Comparison of ENCODE assay signal across 18 cellular contexts in genomic region chr12:68733661-68734071, GRCh38. TPM values are rescaled to one million over a fixed set of nuclear protein-coding genes. Genes with fewer than 3 reads are reported as not detected.
DNase-seq lines count a peak whose midpoint lies in the region; ATAC-seq lines count a peak whose summit lies in the region.
"Had no signal": no experiment of that assay in that cellular context is flagged by ENCODE, and none has a peak within 500 bp of the region (broad histone marks: within the 10 kb centered on the region; RNA-seq: fewer than 3 reads in every experiment).

No MANE protein-coding gene starts in this region.

- no peaks in the 10 kb centered on the region for H3K9me3 ChIP-seq in MG63

- H3K4me1 Mint-ChIP-seq in activated CD4-positive, alpha-beta T cell treated with anti-CD3 and anti-CD28 coated beads for 36 hours = no peaks in the 10 kb centered on the region
- H3K4me1 Mint-ChIP-seq: stimulated activated naive CD8-positive, alpha-beta T cell treated with anti-CD3 and anti-CD28 coated beads, Interleukin-15, amount 100 ng/mL, for 72 hours had no signal

- no peaks in the 10 kb centered on the region for H3K27me3 ChIP-seq in MG63

- POLR2A ChIA-PET in activated CD4-positive, alpha-beta T cell treated with anti-CD3 and anti-CD28 coated beads for 36 hours (lab: Charles Lee) = interaction anchor here (0.6 kb wide), 1 partner anchor 57 kb away, joined by 4 read pairs; no protein-coding TSS in a partner anchor

- peak; percentile 16 for ATAC-seq in activated CD4-positive, alpha-beta T cell treated with anti-CD3 and anti-CD28 coated beads for 36 hours
- ATAC-seq in HG03565 (IDR thresholded peaks at IDR 0.05; ENCODE audit: unreplicated experiment) = no peak
- no peak for ATAC-seq in GM18909 (IDR thresholded peaks at IDR 0.05; ENCODE audit: poor library complexity, unreplicated experiment)
- ATAC-seq: esophagus mucosa; stimulated activated naive CD8-positive, alpha-beta T cell treated with anti-CD3 and anti-CD28 coated beads, Interleukin-15, amount 100 ng/mL, for 72 hours had no signal

- no peak overlapping the region for H3K4me3 ChIP-seq in MG63
- no peak overlapping the region for H3K4me3 ChIP-seq in skeletal muscle cell (ENCODE audit: low read depth, low read length)
- H3K4me3 ChIP-seq: coronary artery, lung, SK-N-MC had no signal

- peaks cover 67% of the 10 kb centered on the region for H3K36me3 ChIP-seq in MG63

- H3K9me3 Mint-ChIP-seq in activated CD4-positive, alpha-beta T cell treated with anti-CD3 and anti-CD28 coated beads for 36 hours (ENCODE audit: low read depth) = no peaks in the 10 kb centered on the region
- H3K9me3 Mint-ChIP-seq: activated naive CD4-positive, alpha-beta T cell treated with anti-CD3 and anti-CD28 coated beads, Interleukin-2, amount 50 U/mL, for 72 hours; stimulated activated naive CD8-positive, alpha-beta T cell treated with anti-CD3 and anti-CD28 coated beads, Interleukin-15, amount 100 ng/mL, for 72 hours had no signal

- H3K27ac Mint-ChIP-seq in activated CD4-positive, alpha-beta T cell treated with anti-CD3 and anti-CD28 coated beads for 36 hours = no peak overlapping the region
- H3K27ac Mint-ChIP-seq: activated naive CD4-positive, alpha-beta T cell treated with anti-CD3 and anti-CD28 coated beads, Interleukin-2, amount 50 U/mL, for 72 hours; stimulated activated naive CD8-positive, alpha-beta T cell treated with anti-CD3 and anti-CD28 coated beads, Interleukin-15, amount 100 ng/mL, for 72 hours had no signal

- DNase-seq in activated CD4-positive, alpha-beta T cell treated with anti-CD3 and anti-CD28 coated beads for 36 hours = no peak
- DNase-seq in activated CD4-positive, alpha-beta T cell treated with anti-CD3 and anti-CD28 coated beads for 48 hours = no peak
- DNase-seq in MG63 (peak; percentile 65), dedifferentiated amniotic fluid mesenchymal stem cell (ENCODE audit: extremely low spot score) (peak; percentile 61), skeletal muscle cell (ENCODE audit: low read depth) (peak; percentile 22), NCI-H2227 (lab: John Stamatoyannopoulos, UW; ENCODE audit: unreplicated experiment) (no peak)
- DNase-seq: 8988T; NCI-H1105 treated with DMSO at 0.1 percent for 48 hours; NCI-H226; stimulated activated naive CD8-positive, alpha-beta T cell treated with anti-CD3 and anti-CD28 coated beads, Interleukin-15, amount 100 ng/mL, for 72 hours; WERI-Rb-1 had no signal

- CTCF ChIA-PET in activated CD4-positive, alpha-beta T cell treated with anti-CD3 and anti-CD28 coated beads for 36 hours (lab: Charles Lee) = interaction anchor here (0.6 kb wide), 1 partner anchor 1474 kb away, joined by 4 read pairs; no protein-coding TSS in a partner anchor

- intact Hi-C loops in activated CD4-positive, alpha-beta T cell treated with anti-CD3 and anti-CD28 coated beads for 36 hours (cut with DNase I, micrococcal nuclease) = no loop called here

- H3K27me3 Mint-ChIP-seq in activated CD4-positive, alpha-beta T cell treated with anti-CD3 and anti-CD28 coated beads for 36 hours = no peaks in the 10 kb centered on the region
- H3K27me3 Mint-ChIP-seq: stimulated activated naive CD8-positive, alpha-beta T cell treated with anti-CD3 and anti-CD28 coated beads, Interleukin-15, amount 100 ng/mL, for 72 hours had no signal

- H3K36me3 Mint-ChIP-seq in activated CD4-positive, alpha-beta T cell treated with anti-CD3 and anti-CD28 coated beads for 36 hours (ENCODE audit: low read depth) = peaks cover 45% of the 10 kb centered on the region

- no peak overlapping the region for H3K4me3 Mint-ChIP-seq in activated CD4-positive, alpha-beta T cell treated with anti-CD3 and anti-CD28 coated beads for 36 hours
- H3K4me3 Mint-ChIP-seq: stimulated activated naive CD8-positive, alpha-beta T cell treated with anti-CD3 and anti-CD28 coated beads, Interleukin-15, amount 100 ng/mL, for 72 hours had no signal

RNA-seq across cellular contexts. Expression of gene SLC35E3, which starts 12.3 kb away (rescaled TPM):
- 1 to 10 TPM; 3.5 to 5.1 TPM for total RNA-seq in activated CD4-positive, alpha-beta T cell treated with anti-CD3 and anti-CD28 coated beads for 36 hours
- 0.99 and 2.2 TPM in 2 replicates for total RNA-seq in MG63 (2014; rRNA removed; shearing (Covaris generic); ENCODE audit: low replicate concordance)

RNA-seq across cellular contexts. Expression of gene NUP107, which starts 46.9 kb away (rescaled TPM):
- total RNA-seq in activated CD4-positive, alpha-beta T cell treated with anti-CD3 and anti-CD28 coated beads for 36 hours = 100 to 1,000 TPM; 136 to 142 TPM
- total RNA-seq in MG63 (2014; rRNA removed; shearing (Covaris generic); ENCODE audit: low replicate concordance) = 81.5 and 82.5 TPM in 2 replicates

Comparison
In these comparisons a context has a peak if more than half of its experiments do, and no peak if none do; other contexts are left out.
1. DNase-seq: peak in MG63 (single experiment), dedifferentiated amniotic fluid mesenchymal stem cell (single experiment) and skeletal muscle cell (single experiment); none in activated CD4-positive, alpha-beta T cell treated with anti-CD3 and anti-CD28 coated beads for 36 hours (single experiment), activated CD4-positive, alpha-beta T cell treated with anti-CD3 and anti-CD28 coated beads for 48 hours (single experiment) and NCI-H2227 (single experiment).